In genomic region chr1:16125483-16125882, GRCh38 we compare ENCODE assay signal across 13 cellular contexts. TPM values are rescaled to one million over a fixed set of nuclear protein-coding genes. Genes with fewer than 3 reads are reported as not detected.
DNase-seq lines count a peak whose midpoint lies in the region; ATAC-seq and TF ChIP-seq lines count a peak whose summit lies in the region.
"Had no signal": no experiment of that assay in that cellular context is flagged by ENCODE, and none has a peak within 500 bp of the region (broad histone marks: within the 10 kb centered on the region; RNA-seq: fewer than 3 reads in every experiment).

No MANE protein-coding gene starts in this region.

- intact Hi-C loops in A673 (cut with micrococcal nuclease; ENCODE audit: unreplicated experiment) (no loop called here), spleen (cut with DNase I; ENCODE audit: low total_unique reads) (no loop called here), sciatic nerve (cut with DNase I) (no loop called here)

- TF ChIP-seq CTCF in A673 (conservative IDR thresholded peaks at IDR 0.05; ENCODE audit: low read depth, low read length) (no peak), HEK293 (tag by site-specific recombination; IDR thresholded peaks at IDR 0.05) (no peak), spleen (IDR thresholded peaks at IDR 0.05 in 8 of 11, conservative IDR thresholded peaks at IDR 0.05 in 3 of 11) (no peak)

- WGBS in spleen, 5 donors: 83 to 96% (median 92%) methylated on average over 2 to 3 of the region's 3 CpGs

- H3K27me3 ChIP-seq in A673 (replicated peaks; ENCODE audit: insufficient read depth, low read depth, low read length, poor library complexity): no peaks in the 10 kb centered on the region
- peaks cover 0 to 14% (median 0%) of the 10 kb centered on the region in 7 donors for H3K27me3 ChIP-seq in spleen (replicated peaks in 1 of 7)

- no peaks in the 10 kb centered on the region for H3K9me3 ChIP-seq in A673 (ENCODE audit: low read depth, low read length, poor library complexity, severe bottlenecking)
- H3K9me3 ChIP-seq in HEK293 (ENCODE audit: control insufficient read depth, insufficient read depth, low read depth, low read length): no peaks in the 10 kb centered on the region
- H3K9me3 ChIP-seq in spleen: no peaks in the 10 kb centered on the region

- no TSS peak for BruUV-seq in A673 (replicated peaks; lab: Mats Ljungman, UMichigan)

- H3K4me3 ChIP-seq in A673 (ENCODE audit: low read depth, low read length, poor library complexity, severe bottlenecking) (no peak overlapping the region), HEK293 (ENCODE audit: low read depth, low read length) (no peak overlapping the region), spleen (no peak overlapping the region)
- H3K4me3 ChIP-seq: GM23248 had no signal

- ATAC-seq in sciatic nerve: no peak

- H3K4me1 ChIP-seq in A673 (ENCODE audit: insufficient read depth, low read length, poor library complexity, severe bottlenecking): peaks cover 52% of the 10 kb centered on the region
- H3K4me1 ChIP-seq in HEK293 (ENCODE audit: control insufficient read depth, insufficient read depth, low read length): peaks cover 6% of the 10 kb centered on the region
- peaks cover 4 to 47% (median 17%) of the 10 kb centered on the region in 6 donors for H3K4me1 ChIP-seq in spleen

- H3K27ac ChIP-seq in A673 (ENCODE audit: low read depth, low read length, poor library complexity, severe bottlenecking): peak overlapping the region; percentile 49
- no peak overlapping the region for H3K27ac ChIP-seq in HEK293 (ENCODE audit: extremely low read depth, low read depth, low read length)
- peak overlapping the region; percentile 3 for H3K27ac ChIP-seq in cingulate gyrus (ENCODE audit: low read depth, low read length)
- no peak overlapping the region for H3K27ac ChIP-seq in spleen
- H3K27ac ChIP-seq: C4-2B, GM23248 had no signal

- H3K36me3 ChIP-seq in A673 (ENCODE audit: insufficient read depth, low read length, poor library complexity, severe bottlenecking) (peaks cover 47% of the 10 kb centered on the region), HEK293 (ENCODE audit: control insufficient read depth in 2 of 2, insufficient read depth in 1 of 2, low read length in 2 of 2) (peaks cover 0 to 61% of the 10 kb centered on the region in 2 experiments; a peak in 2 of 3 replicates), spleen (peaks cover 0 to 72% (median 9%) of the 10 kb centered on the region in 6 donors)

- CTCF ChIA-PET in A673 (lab: Charles Lee) (no interaction called here), HEK293 (lab: Yijun Ruan, JAX) (interaction anchor here (0.5 to 1.2 kb wide), 6 partner anchors 8 to 384 kb away, joined by 3 to 4 read pairs (median 4); no protein-coding TSS in a partner anchor)

- TF ChIP-seq POLR2A in spleen (IDR thresholded peaks at IDR 0.05): no peak

- DNase-seq in A673 (ENCODE audit: low spot score) (no peak), spleen (peak; percentile 18), NCI-H146 (lab: John Stamatoyannopoulos, UW) (no peak), GDM1 (lab: John Stamatoyannopoulos, UW) (no peak), sciatic nerve (ENCODE audit: low spot score) (no peak)
- DNase-seq: ACHN, GM23248, NCI-H1417 treated with DMSO at 0.1 percent for 48 hours, NCI-H2029, NCI-H524 treated with DMSO at 0.1 percent for 48 hours had no signal

- POLR2A ChIA-PET in A673 (lab: Charles Lee; ENCODE audit: low non-redundant PET): no interaction called here
- POLR2A ChIA-PET in HEK293 (lab: Yijun Ruan, JAX): no interaction called here

TF ChIP-seq in HEK293, 187 proteins besides CTCF, POLR2A, EP300 and RAD21 (continues in another document):
- peak; percentile 54; the same call in 1 of the 2 replicates for TF ChIP-seq ZNF639 (tag by site-specific recombination; IDR thresholded peaks at IDR 0.05)
- no peak for TF ChIP-seq KLF1 (tag by site-specific recombination; IDR thresholded peaks at IDR 0.05)
- TF ChIP-seq ZNF184 (tag by site-specific recombination; IDR thresholded peaks at IDR 0.05): no peak
- TF ChIP-seq ZNF785 (tag by site-specific recombination; IDR thresholded peaks at IDR 0.05): no peak
- TF ChIP-seq ZBTB11 (tag by site-specific recombination; conservative IDR thresholded peaks at IDR 0.05; ENCODE audit: low read depth): no peak
- no peak for TF ChIP-seq GLI2 (tag by site-specific recombination; IDR thresholded peaks at IDR 0.05; ENCODE audit: borderline replicate concordance, low read depth)
- TF ChIP-seq ZNF580 (tag by site-specific recombination; IDR thresholded peaks at IDR 0.05): peak; percentile 43; the same call in 1 of the 2 replicates
- TF ChIP-seq ZSCAN4 (tag by site-specific recombination; IDR thresholded peaks at IDR 0.05): no peak
- no peak for TF ChIP-seq ZNF449 (tag by site-specific recombination; IDR thresholded peaks at IDR 0.05)
- no peak for TF ChIP-seq ZNF146 (tag by site-specific recombination; IDR thresholded peaks at IDR 0.05)
- TF ChIP-seq ZNF335 (tag by site-specific recombination; conservative IDR thresholded peaks at IDR 0.05): no peak
- 0 out of 2 replicates have a peak, but pooled peaks have one; percentile 22 for TF ChIP-seq ZNF629 (tag by site-specific recombination; IDR thresholded peaks at IDR 0.05)
- TF ChIP-seq ZNF37A (tag by site-specific recombination; IDR thresholded peaks at IDR 0.05): no peak
- no peak for TF ChIP-seq ZNF623 (tag by site-specific recombination; IDR thresholded peaks at IDR 0.05)

RNA-seq across cellular contexts. Expression of gene EPHA2, which starts 30.4 kb away (rescaled TPM):
- total RNA-seq in A673 (2021) (70.5 and 91.6 TPM in 2 replicates), spleen (10 to 100 TPM; 10.6 to 35.7 (median 17.1) TPM), sciatic nerve (31.3 TPM)
- 1 to 10 TPM; 2.0 to 7.4 (median 2.6) TPM for polyA plus RNA-seq in spleen

RNA-seq across cellular contexts. Expression of gene FAM131C, which starts 52.0 kb away (rescaled TPM):
- total RNA-seq in A673 (2021) (0.71 and 1.3 TPM in 2 replicates), spleen (under 1 TPM in 1 of 7 donors, not detected in 6; 0.47 TPM), sciatic nerve (not detected)
- under 1 TPM in 1 of 3 donors, not detected in 2; 0.11 TPM for polyA plus RNA-seq in spleen

Comparison
In these comparisons a context has a peak if more than half of its experiments do, and no peak if none do; other contexts are left out.
1. H3K27ac ChIP-seq: peak in A673 (single experiment) and cingulate gyrus (single experiment); none in HEK293 (single experiment) and spleen (0 of 8).